8 cellular contexts compared by ENCODE assay signal in the genomic region with DNA sequence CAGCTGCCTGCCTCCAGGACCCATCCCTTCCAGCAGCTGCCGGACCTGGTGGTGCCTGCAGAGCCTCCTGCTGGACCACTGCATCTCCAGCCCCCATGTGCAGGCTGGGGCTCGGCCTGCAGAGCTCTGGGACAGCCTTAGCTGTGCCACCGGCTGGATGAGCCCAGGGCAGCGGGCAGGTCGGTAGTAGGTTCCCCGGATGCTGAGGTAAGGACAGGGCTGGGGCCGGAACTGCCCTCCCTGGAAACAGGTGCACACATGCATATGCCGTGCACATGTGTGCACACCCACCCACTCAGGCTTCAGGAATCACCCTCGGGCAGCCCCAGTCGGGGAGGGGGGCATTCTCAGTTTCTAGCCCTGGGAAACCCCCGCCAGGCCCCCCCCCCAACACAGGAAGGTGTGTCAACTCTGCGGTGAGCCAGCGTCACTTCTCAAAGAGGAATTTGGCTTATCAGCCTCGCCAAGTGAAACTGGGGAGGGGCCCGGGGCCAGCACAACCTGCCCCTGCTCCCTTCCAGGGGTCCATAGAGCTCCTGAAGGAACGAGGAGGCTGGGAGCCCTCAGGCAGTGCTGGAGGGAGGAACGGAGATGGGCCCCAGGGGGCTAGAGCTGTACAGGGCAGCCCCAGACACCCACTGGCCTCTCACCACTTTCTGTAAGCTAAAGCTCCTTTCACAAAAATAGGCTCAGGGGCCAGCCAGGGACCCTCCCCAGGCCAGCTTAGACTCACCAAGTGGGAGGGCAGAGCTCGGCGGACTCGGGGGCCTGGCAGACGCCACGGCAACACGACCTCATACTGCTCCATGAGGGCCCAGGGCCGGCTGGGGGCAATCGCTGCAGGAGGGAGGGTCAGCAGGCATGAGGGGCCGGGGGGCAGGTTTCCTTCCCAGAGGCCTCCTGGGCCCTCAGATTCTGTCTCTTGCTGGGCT. TPM values are rescaled to one million over a fixed set of nuclear protein-coding genes. Genes with fewer than 3 reads are reported as not detected.
A peak's percentile ranks its signal among the peaks of the same experiment; 100 is the strongest.
DNase-seq lines count a peak whose midpoint lies in the region; ATAC-seq, FAIRE-seq and TF ChIP-seq lines count a peak whose summit lies in the region.

No MANE protein-coding gene starts in this region.

- no peaks in the 10 kb centered on the region for H3K36me3 ChIP-seq in mucosa of descending colon (ENCODE audit: low read depth)

- DNase-seq in GM12891 (ENCODE audit: insufficient read length, low spot score) (peak; percentile 89), NCI-H226 (peak; percentile 30), activated T-cell treated with anti-CD3 and anti-CD28 coated beads for 4 hours (peak; percentile 77), mucosa of descending colon (peak; percentile 44 to 80 (median 55)), ureter (ENCODE audit: low spot score) (peak; percentile 58), kidney tubule cell (ENCODE audit: low spot score) (no peak), left lobe of liver (ENCODE audit: low spot score) (no peak)

- peaks cover 8% of the 10 kb centered on the region for H3K4me1 ChIP-seq in mucosa of descending colon (ENCODE audit: low read depth)

- intact Hi-C loops in mucosa of descending colon (cut with DNase I, micrococcal nuclease) = no loop called here

- peak; percentile 55; the same call in 1 of the 2 replicates for TF ChIP-seq POLR2A in GM12891 (IDR thresholded peaks at IDR 0.05; ENCODE audit: low read depth, low read length)

- H3K9me3 ChIP-seq in mucosa of descending colon = no peaks in the 10 kb centered on the region

- peak; percentile 47 for ATAC-seq in GM21825 (IDR thresholded peaks at IDR 0.05; ENCODE audit: unreplicated experiment)
- ATAC-seq in mucosa of descending colon = peak; percentile 33
- ATAC-seq in left lobe of liver = no peak

- FAIRE-seq in GM12891 (lab: Jason Lieb, UNC) = peak; percentile 96

- TF ChIP-seq CTCF in mucosa of descending colon (IDR thresholded peaks at IDR 0.05) = no peak

- H3K4me3 ChIP-seq in mucosa of descending colon = no peak overlapping the region

TF ChIP-seq in GM12891, 5 proteins besides CTCF, POLR2A, EP300 and RAD21:
- TF ChIP-seq TAF1 (IDR thresholded peaks at IDR 0.05; ENCODE audit: low read depth, low read length) (peak; percentile 44; the same call in 1 of the 2 replicates), POU2F2 (IDR thresholded peaks at IDR 0.05; ENCODE audit: low read depth, low read length) (peak; percentile 97), POLR2AphosphoS5 (IDR thresholded peaks at IDR 0.05; ENCODE audit: low read depth, low read length) (peak; percentile 69), SPI1 (IDR thresholded peaks at IDR 0.05; ENCODE audit: low read depth, low read length) (no peak), PAX5 (IDR thresholded peaks at IDR 0.05; ENCODE audit: insufficient read depth, low read length, severe bottlenecking) (peak; percentile 52)

RNA-seq across cellular contexts. Expression of gene ADAM8, which starts 1.7 kb away (rescaled TPM):
- polyA plus RNA-seq in GM12891 (2012; ENCODE audit: low read depth, missing spikeins) = 52.5 TPM
- total RNA-seq in mucosa of descending colon (1 to 10 TPM; 4.8 to 7.0 (median 5.2) TPM), ureter (35.3 TPM), left lobe of liver (7.4 TPM)

RNA-seq across cellular contexts. Expression of gene TUBGCP2, which starts 33.7 kb away (rescaled TPM):
- polyA plus RNA-seq in GM12891 (2012; ENCODE audit: low read depth, missing spikeins) = 29.6 TPM
- 10 to 100 TPM; 48.1 to 63.4 (median 58.8) TPM for total RNA-seq in mucosa of descending colon
- total RNA-seq in ureter = 51.9 TPM
- 25.7 TPM for total RNA-seq in left lobe of liver

RNA-seq across cellular contexts. Expression of gene ZNF511, which starts 33.7 kb away (rescaled TPM):
- polyA plus RNA-seq in GM12891 (2012; ENCODE audit: low read depth, missing spikeins) = 28.3 TPM
- total RNA-seq in mucosa of descending colon (10 to 100 TPM; 39.1 to 54.0 (median 42.7) TPM), ureter (37.4 TPM), left lobe of liver (30.2 TPM)

RNA-seq across cellular contexts. Expression of gene VENTX, which starts 37.4 kb away (rescaled TPM):
- polyA plus RNA-seq in GM12891 (2012; ENCODE audit: low read depth, missing spikeins) = not detected
- total RNA-seq in mucosa of descending colon (1 to 10 TPM in 1 of 3 donors, under 1 TPM in 2; 0.09 to 1.2 (median 0.36) TPM), ureter (0.81 TPM), left lobe of liver (0.15 TPM)

RNA-seq across cellular contexts. Expression of gene UTF1, which starts 45.0 kb away (rescaled TPM):
- not detected for polyA plus RNA-seq in GM12891 (2012; ENCODE audit: low read depth, missing spikeins)
- total RNA-seq in mucosa of descending colon = not detected
- not detected for total RNA-seq in ureter
- not detected for total RNA-seq in left lobe of liver

Comparison
In these comparisons a context has a peak if more than half of its experiments do, and no peak if none do; other contexts are left out.
1. DNase-seq: peak in GM12891 (single experiment), NCI-H226 (single experiment), activated T-cell treated with anti-CD3 and anti-CD28 coated beads for 4 hours (single experiment), mucosa of descending colon (3 of 3) and ureter (single experiment); none in kidney tubule cell (single experiment) and left lobe of liver (single experiment).